In genomic region chr11:86558219-86558618, GRCh38 we compare ENCODE assay signal across 11 cellular contexts.
DNase-seq lines count a peak whose midpoint lies in the region; ATAC-seq and TF ChIP-seq lines count a peak whose summit lies in the region.
"Had no signal": no experiment of that assay in that cellular context is flagged by ENCODE, and none has a peak within 500 bp of the region (broad histone marks: within the 10 kb centered on the region; RNA-seq: fewer than 3 reads in every experiment).

No MANE protein-coding gene starts in this region.

- H3K79me2 ChIP-seq in ACC112 (ENCODE audit: control insufficient read depth, insufficient read depth, low read length, unreplicated experiment), result no peaks in the 10 kb centered on the region

- TF ChIP-seq POLR2A in body of pancreas (IDR thresholded peaks at IDR 0.05), result no peak
- TF ChIP-seq POLR2A in heart left ventricle (IDR thresholded peaks at IDR 0.05), result no peak
- no peak for TF ChIP-seq POLR2A in prostate gland (IDR thresholded peaks at IDR 0.05)

- intact Hi-C loops in body of pancreas (cut with DNase I) (no loop called here), heart left ventricle (cut with DNase I) (loop anchor here in 5 of 10 donors (2.0 to 10.0 kb wide), 6 partner anchors 49 to 86 kb away; no protein-coding TSS in a partner anchor), prostate gland (cut with DNase I) (no loop called here)

- no peak overlapping the region for H3K4me3 ChIP-seq in ACC112 (ENCODE audit: low read depth, low read length)
- H3K4me3 ChIP-seq in body of pancreas, result no peak overlapping the region
- no peak overlapping the region for H3K4me3 ChIP-seq in heart left ventricle
- H3K4me3 ChIP-seq in prostate gland, result no peak overlapping the region

- ATAC-seq in body of pancreas (peak; percentile 49), heart left ventricle (peak; percentile 68 to 92 (median 86)), HG03159 (IDR thresholded peaks at IDR 0.05; ENCODE audit: unreplicated experiment) (no peak), HG03521 (IDR thresholded peaks at IDR 0.05; ENCODE audit: unreplicated experiment) (no peak), GM19035 (IDR thresholded peaks at IDR 0.05; ENCODE audit: unreplicated experiment) (no peak), GM19023 (IDR thresholded peaks at IDR 0.05; ENCODE audit: unreplicated experiment) (no peak)

- DNase-seq in body of pancreas (no peak), heart left ventricle (no peak), prostate gland (ENCODE audit: low spot score) (no peak)
- DNase-seq: activated CD4-positive, alpha-beta T cell treated with anti-CD3 and anti-CD28 coated beads for 4 hours; activated T-cell treated with anti-CD3 and anti-CD28 coated beads, Interleukin-2, amount 50 U/mL, for 1 hour; SW 1271 had no signal

- no peak for TF ChIP-seq CTCF in body of pancreas (IDR thresholded peaks at IDR 0.05)
- no peak for TF ChIP-seq CTCF in heart left ventricle (IDR thresholded peaks at IDR 0.05)
- TF ChIP-seq CTCF in prostate gland (IDR thresholded peaks at IDR 0.05), result no peak

- H2AFZ ChIP-seq in ACC112 (ENCODE audit: low read length, unreplicated experiment), result no peak overlapping the region

- H3K36me3 ChIP-seq in ACC112 (ENCODE audit: insufficient read depth, low read length) (peaks cover 29% of the 10 kb centered on the region; the same call in 1 of the 2 replicates), body of pancreas (replicated peaks in 1 of 2; ENCODE audit: insufficient read depth in 1 of 2, low read depth in 2 of 2) (no peaks in the 10 kb centered on the region), heart left ventricle (peaks cover 0 to 15% (median 0%) of the 10 kb centered on the region in 9 donors), prostate gland (no peaks in the 10 kb centered on the region)

- H3K9me3 ChIP-seq in body of pancreas (no peaks in the 10 kb centered on the region), heart left ventricle (peaks cover 0 to 3% (median 0%) of the 10 kb centered on the region in 12 donors), prostate gland (no peaks in the 10 kb centered on the region)

- H3K4me1 ChIP-seq in ACC112 (ENCODE audit: control insufficient read depth, insufficient read depth, low read length, unreplicated experiment) (peaks cover 27% of the 10 kb centered on the region), body of pancreas (peaks cover 3% of the 10 kb centered on the region), heart left ventricle (peaks cover 7 to 40% (median 30%) of the 10 kb centered on the region in 12 donors), prostate gland (replicated peaks) (no peaks in the 10 kb centered on the region)

- 68 to 81% methylated on average over 2 of the region's 2 CpGs for WGBS in body of pancreas, 2 donors
- 20 to 37% (median 29%) methylated on average over 2 of the region's 2 CpGs for WGBS in heart left ventricle, 4 donors
- WGBS in prostate gland, result 52% methylated on average over 2 of the region's 2 CpGs

- H3K27ac ChIP-seq in ACC112 (ENCODE audit: low read depth, low read length) (peak overlapping the region; percentile 93), body of pancreas (peak overlapping the region in 1 of 4 donors; percentile 38), heart left ventricle (peak overlapping the region; percentile 64 to 91 (median 80)), prostate gland (peak overlapping the region; percentile 21 to 53)

- H3K27me3 ChIP-seq in ACC112 (ENCODE audit: insufficient read depth, low read length), result no peaks in the 10 kb centered on the region
- H3K27me3 ChIP-seq in body of pancreas, result no peaks in the 10 kb centered on the region
- no peaks in the 10 kb centered on the region for H3K27me3 ChIP-seq in heart left ventricle
- no peaks in the 10 kb centered on the region for H3K27me3 ChIP-seq in prostate gland (replicated peaks; ENCODE audit: insufficient read depth)

Comparison
In these comparisons a context has a peak if more than half of its experiments do, and no peak if none do; other contexts are left out.
1. ATAC-seq: peak in body of pancreas (single experiment) and heart left ventricle (4 of 4); none in HG03159 (single experiment), HG03521 (single experiment), GM19035 (single experiment) and GM19023 (single experiment).